Comparison of ENCODE assay signal across 1 cellular context in the genomic region with DNA sequence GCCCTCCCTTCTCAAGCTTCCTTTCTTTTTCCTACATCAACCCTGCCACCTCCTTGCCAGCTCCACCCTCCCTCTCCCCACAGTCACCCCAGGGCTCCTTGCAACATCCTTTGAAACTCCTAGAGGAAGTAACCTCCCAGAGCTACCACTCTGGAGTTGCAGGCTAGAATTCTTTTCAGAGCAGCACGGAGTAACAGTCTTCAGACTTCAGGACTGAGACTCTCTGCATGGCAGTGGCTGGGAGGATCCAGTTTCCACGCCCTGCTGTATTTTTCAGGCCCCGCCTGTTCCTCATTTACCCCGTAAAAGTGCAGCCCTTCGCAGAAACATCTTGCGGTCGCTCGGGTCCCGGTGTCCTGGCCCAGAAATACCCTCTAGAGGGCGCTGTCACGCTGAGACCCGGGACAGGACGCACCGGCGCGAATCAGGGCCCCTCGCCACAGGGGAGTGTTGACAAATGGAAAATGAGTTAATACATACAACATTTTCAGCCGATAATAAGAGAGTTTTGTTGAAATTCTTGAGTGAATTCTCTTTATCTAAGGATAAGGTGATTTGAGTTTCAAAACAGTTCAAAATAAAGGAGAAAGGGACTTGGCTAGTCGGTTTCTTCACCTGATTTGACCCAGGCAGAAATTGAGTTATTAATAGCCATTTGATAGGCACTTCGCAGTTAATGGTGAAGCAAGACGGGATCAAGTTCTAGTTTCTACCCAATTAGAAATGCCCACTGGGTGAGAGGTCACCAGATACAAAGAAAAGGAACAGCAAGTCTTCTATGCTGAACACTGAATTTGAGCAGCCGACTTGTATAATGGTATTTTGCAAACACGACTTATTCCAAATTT.
TF ChIP-seq lines count a peak whose summit lies in the region.

No MANE protein-coding gene starts in this region.

TF ChIP-seq in HepG2, 621 proteins besides CTCF, POLR2A, EP300 and RAD21 (continued from another document and continues in another):
- TF ChIP-seq, protein P1, sequence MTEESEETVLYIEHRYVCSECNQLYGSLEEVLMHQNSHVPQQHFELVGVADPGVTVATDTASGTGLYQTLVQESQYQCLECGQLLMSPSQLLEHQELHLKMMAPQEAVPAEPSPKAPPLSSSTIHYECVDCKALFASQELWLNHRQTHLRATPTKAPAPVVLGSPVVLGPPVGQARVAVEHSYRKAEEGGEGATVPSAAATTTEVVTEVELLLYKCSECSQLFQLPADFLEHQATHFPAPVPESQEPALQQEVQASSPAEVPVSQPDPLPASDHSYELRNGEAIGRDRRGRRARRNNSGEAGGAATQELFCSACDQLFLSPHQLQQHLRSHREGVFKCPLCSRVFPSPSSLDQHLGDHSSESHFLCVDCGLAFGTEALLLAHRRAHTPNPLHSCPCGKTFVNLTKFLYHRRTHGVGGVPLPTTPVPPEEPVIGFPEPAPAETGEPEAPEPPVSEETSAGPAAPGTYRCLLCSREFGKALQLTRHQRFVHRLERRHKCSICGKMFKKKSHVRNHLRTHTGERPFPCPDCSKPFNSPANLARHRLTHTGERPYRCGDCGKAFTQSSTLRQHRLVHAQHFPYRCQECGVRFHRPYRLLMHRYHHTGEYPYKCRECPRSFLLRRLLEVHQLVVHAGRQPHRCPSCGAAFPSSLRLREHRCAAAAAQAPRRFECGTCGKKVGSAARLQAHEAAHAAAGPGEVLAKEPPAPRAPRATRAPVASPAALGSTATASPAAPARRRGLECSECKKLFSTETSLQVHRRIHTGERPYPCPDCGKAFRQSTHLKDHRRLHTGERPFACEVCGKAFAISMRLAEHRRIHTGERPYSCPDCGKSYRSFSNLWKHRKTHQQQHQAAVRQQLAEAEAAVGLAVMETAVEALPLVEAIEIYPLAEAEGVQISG (CRISPR knock-in tag; IDR thresholded peaks at IDR 0.05) = 0 out of 2 replicates have a peak, but pooled peaks have one; percentile 36
- no peak for TF ChIP-seq NCOR1 (IDR thresholded peaks at IDR 0.05; ENCODE audit: borderline replicate concordance, low read length)
- no peak for TF ChIP-seq RARG (CRISPR knock-in tag; IDR thresholded peaks at IDR 0.05; ENCODE audit: low read depth)
- no peak; the same call in 1 of the 2 replicates for TF ChIP-seq ZNF572 (CRISPR knock-in tag; IDR thresholded peaks at IDR 0.05)
- TF ChIP-seq MTA1 (CRISPR knock-in tag; IDR thresholded peaks at IDR 0.05; ENCODE audit: borderline replicate concordance) = no peak
- TF ChIP-seq, protein P2, sequence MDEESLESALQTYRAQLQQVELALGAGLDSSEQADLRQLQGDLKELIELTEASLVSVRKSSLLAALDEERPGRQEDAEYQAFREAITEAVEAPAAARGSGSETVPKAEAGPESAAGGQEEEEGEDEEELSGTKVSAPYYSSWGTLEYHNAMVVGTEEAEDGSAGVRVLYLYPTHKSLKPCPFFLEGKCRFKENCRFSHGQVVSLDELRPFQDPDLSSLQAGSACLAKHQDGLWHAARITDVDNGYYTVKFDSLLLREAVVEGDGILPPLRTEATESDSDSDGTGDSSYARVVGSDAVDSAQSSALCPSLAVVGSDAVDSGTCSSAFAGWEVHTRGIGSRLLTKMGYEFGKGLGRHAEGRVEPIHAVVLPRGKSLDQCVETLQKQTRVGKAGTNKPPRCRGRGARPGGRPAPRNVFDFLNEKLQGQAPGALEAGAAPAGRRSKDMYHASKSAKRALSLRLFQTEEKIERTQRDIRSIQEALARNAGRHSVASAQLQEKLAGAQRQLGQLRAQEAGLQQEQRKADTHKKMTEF (CRISPR knock-in tag; IDR thresholded peaks at IDR 0.05) = no peak
- no peak for TF ChIP-seq SIX1 (CRISPR knock-in tag; IDR thresholded peaks at IDR 0.05; ENCODE audit: borderline replicate concordance)
- TF ChIP-seq, protein P3, sequence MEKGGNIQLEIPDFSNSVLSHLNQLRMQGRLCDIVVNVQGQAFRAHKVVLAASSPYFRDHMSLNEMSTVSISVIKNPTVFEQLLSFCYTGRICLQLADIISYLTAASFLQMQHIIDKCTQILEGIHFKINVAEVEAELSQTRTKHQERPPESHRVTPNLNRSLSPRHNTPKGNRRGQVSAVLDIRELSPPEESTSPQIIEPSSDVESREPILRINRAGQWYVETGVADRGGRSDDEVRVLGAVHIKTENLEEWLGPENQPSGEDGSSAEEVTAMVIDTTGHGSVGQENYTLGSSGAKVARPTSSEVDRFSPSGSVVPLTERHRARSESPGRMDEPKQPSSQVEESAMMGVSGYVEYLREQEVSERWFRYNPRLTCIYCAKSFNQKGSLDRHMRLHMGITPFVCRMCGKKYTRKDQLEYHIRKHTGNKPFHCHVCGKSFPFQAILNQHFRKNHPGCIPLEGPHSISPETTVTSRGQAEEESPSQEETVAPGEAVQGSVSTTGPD (CRISPR knock-in tag; IDR thresholded peaks at IDR 0.05) = no peak
- TF ChIP-seq, protein P4, sequence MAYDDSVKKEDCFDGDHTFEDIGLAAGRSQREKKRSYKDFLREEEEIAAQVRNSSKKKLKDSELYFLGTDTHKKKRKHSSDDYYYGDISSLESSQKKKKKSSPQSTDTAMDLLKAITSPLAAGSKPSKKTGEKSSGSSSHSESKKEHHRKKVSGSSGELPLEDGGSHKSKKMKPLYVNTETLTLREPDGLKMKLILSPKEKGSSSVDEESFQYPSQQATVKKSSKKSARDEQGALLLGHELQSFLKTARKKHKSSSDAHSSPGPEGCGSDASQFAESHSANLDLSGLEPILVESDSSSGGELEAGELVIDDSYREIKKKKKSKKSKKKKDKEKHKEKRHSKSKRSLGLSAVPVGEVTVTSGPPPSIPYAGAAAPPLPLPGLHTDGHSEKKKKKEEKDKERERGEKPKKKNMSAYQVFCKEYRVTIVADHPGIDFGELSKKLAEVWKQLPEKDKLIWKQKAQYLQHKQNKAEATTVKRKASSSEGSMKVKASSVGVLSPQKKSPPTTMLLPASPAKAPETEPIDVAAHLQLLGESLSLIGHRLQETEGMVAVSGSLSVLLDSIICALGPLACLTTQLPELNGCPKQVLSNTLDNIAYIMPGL (CRISPR knock-in tag; IDR thresholded peaks at IDR 0.05; ENCODE audit: borderline replicate concordance in 1 of 2, low read depth in 1 of 2) = peak; percentile 48 to 79; a peak in 3 of 4 replicates
- no peak for TF ChIP-seq ZNF230 (CRISPR knock-in tag; IDR thresholded peaks at IDR 0.05)
- TF ChIP-seq MYNN (CRISPR knock-in tag; IDR thresholded peaks at IDR 0.05; ENCODE audit: low read depth) = no peak
- no peak for TF ChIP-seq MEIS1 (CRISPR knock-in tag; IDR thresholded peaks at IDR 0.05; ENCODE audit: borderline replicate concordance)
- TF ChIP-seq, protein P5, sequence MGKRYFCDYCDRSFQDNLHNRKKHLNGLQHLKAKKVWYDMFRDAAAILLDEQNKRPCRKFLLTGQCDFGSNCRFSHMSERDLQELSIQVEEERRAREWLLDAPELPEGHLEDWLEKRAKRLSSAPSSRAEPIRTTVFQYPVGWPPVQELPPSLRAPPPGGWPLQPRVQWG (CRISPR knock-in tag; IDR thresholded peaks at IDR 0.05; ENCODE audit: borderline replicate concordance, low read depth) = no peak
- TF ChIP-seq PAF1 (CRISPR knock-in tag; IDR thresholded peaks at IDR 0.05) = no peak
- no peak for TF ChIP-seq AGO2 (optimal IDR thresholded peaks at IDR 0.05; ENCODE audit: low read depth, low read length)
- no peak for TF ChIP-seq GABPA (IDR thresholded peaks at IDR 0.05; ENCODE audit: low read depth, low read length)
- TF ChIP-seq GABPA (CRISPR knock-in tag; IDR thresholded peaks at IDR 0.05; ENCODE audit: low read depth) = no peak
- TF ChIP-seq ZNF143 (CRISPR knock-in tag; IDR thresholded peaks at IDR 0.05) = no peak
- no peak for TF ChIP-seq ZZZ3 (CRISPR knock-in tag; IDR thresholded peaks at IDR 0.05; ENCODE audit: borderline replicate concordance)
- no peak for TF ChIP-seq YEATS2 (CRISPR knock-in tag; IDR thresholded peaks at IDR 0.05; ENCODE audit: borderline replicate concordance)
- no peak for TF ChIP-seq ZBTB3 (CRISPR knock-in tag; IDR thresholded peaks at IDR 0.05; ENCODE audit: borderline replicate concordance, low read depth)
- peak; percentile 81; the same call in 1 of the 2 replicates for TF ChIP-seq MIER2 (CRISPR knock-in tag; IDR thresholded peaks at IDR 0.05)
- TF ChIP-seq ZNF564 (CRISPR knock-in tag; IDR thresholded peaks at IDR 0.05) = no peak
- TF ChIP-seq MED1 (CRISPR knock-in tag; IDR thresholded peaks at IDR 0.05) = peak; percentile 22; the same call in 1 of the 2 replicates
- 0 out of 2 replicates have a peak, but pooled peaks have one; percentile 12 for TF ChIP-seq THAP11 (CRISPR knock-in tag; IDR thresholded peaks at IDR 0.05)
- TF ChIP-seq ZNF557 (CRISPR knock-in tag; IDR thresholded peaks at IDR 0.05) = no peak
- TF ChIP-seq ONECUT2 (CRISPR knock-in tag; IDR thresholded peaks at IDR 0.05) = no peak
- TF ChIP-seq, protein P6, sequence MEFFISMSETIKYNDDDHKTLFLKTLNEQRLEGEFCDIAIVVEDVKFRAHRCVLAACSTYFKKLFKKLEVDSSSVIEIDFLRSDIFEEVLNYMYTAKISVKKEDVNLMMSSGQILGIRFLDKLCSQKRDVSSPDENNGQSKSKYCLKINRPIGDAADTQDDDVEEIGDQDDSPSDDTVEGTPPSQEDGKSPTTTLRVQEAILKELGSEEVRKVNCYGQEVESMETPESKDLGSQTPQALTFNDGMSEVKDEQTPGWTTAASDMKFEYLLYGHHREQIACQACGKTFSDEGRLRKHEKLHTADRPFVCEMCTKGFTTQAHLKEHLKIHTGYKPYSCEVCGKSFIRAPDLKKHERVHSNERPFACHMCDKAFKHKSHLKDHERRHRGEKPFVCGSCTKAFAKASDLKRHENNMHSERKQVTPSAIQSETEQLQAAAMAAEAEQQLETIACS (CRISPR knock-in tag; IDR thresholded peaks at IDR 0.05) = no peak
- 0 out of 2 replicates have a peak, but pooled peaks have one; percentile 36 for TF ChIP-seq RXRA (CRISPR knock-in tag; IDR thresholded peaks at IDR 0.05)
- no peak for TF ChIP-seq ZNF772 (CRISPR knock-in tag; IDR thresholded peaks at IDR 0.05)
- no peak for TF ChIP-seq HDAC2 (CRISPR knock-in tag; IDR thresholded peaks at IDR 0.05)
- no peak for TF ChIP-seq NRL (CRISPR knock-in tag; IDR thresholded peaks at IDR 0.05; ENCODE audit: borderline replicate concordance)
- TF ChIP-seq, protein P7, sequence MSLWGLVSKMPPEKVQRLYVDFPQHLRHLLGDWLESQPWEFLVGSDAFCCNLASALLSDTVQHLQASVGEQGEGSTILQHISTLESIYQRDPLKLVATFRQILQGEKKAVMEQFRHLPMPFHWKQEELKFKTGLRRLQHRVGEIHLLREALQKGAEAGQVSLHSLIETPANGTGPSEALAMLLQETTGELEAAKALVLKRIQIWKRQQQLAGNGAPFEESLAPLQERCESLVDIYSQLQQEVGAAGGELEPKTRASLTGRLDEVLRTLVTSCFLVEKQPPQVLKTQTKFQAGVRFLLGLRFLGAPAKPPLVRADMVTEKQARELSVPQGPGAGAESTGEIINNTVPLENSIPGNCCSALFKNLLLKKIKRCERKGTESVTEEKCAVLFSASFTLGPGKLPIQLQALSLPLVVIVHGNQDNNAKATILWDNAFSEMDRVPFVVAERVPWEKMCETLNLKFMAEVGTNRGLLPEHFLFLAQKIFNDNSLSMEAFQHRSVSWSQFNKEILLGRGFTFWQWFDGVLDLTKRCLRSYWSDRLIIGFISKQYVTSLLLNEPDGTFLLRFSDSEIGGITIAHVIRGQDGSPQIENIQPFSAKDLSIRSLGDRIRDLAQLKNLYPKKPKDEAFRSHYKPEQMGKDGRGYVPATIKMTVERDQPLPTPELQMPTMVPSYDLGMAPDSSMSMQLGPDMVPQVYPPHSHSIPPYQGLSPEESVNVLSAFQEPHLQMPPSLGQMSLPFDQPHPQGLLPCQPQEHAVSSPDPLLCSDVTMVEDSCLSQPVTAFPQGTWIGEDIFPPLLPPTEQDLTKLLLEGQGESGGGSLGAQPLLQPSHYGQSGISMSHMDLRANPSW (CRISPR knock-in tag; IDR thresholded peaks at IDR 0.05; ENCODE audit: borderline replicate concordance) = no peak
- TF ChIP-seq GABPB1 (CRISPR knock-in tag; IDR thresholded peaks at IDR 0.05) = 0 out of 2 replicates have a peak, but pooled peaks have one; percentile 33
- TF ChIP-seq ZNF530 (CRISPR knock-in tag; IDR thresholded peaks at IDR 0.05; ENCODE audit: low read depth) = no peak
- TF ChIP-seq ZFP41 (CRISPR knock-in tag; IDR thresholded peaks at IDR 0.05; ENCODE audit: borderline replicate concordance) = no peak
- TF ChIP-seq, protein P8, sequence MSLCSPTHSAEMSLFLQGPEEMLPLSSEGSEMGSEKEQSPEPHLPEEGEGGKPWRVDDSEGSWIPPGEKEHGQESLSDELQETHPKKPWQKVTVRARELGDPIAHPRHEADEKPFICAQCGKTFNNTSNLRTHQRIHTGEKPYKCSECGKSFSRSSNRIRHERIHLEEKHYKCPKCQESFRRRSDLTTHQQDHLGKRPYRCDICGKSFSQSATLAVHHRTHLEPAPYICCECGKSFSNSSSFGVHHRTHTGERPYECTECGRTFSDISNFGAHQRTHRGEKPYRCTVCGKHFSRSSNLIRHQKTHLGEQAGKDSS (CRISPR knock-in tag; IDR thresholded peaks at IDR 0.05; ENCODE audit: borderline replicate concordance, low read depth) = no peak
- TF ChIP-seq ZNF430 (CRISPR knock-in tag; IDR thresholded peaks at IDR 0.05) = no peak
- TF ChIP-seq, protein P9, sequence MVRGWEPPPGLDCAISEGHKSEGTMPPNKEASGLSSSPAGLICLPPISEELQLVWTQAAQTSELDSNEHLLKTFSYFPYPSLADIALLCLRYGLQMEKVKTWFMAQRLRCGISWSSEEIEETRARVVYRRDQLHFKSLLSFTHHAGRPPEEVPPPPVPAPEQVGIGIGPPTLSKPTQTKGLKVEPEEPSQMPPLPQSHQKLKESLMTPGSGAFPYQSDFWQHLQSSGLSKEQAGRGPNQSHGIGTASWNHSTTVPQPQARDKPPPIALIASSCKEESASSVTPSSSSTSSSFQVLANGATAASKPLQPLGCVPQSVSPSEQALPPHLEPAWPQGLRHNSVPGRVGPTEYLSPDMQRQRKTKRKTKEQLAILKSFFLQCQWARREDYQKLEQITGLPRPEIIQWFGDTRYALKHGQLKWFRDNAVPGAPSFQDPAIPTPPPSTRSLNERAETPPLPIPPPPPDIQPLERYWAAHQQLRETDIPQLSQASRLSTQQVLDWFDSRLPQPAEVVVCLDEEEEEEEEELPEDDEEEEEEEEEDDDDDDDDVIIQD (CRISPR knock-in tag; IDR thresholded peaks at IDR 0.05; ENCODE audit: low read depth) = 0 out of 2 replicates have a peak, but pooled peaks have one; percentile 42
- TF ChIP-seq, protein P10, sequence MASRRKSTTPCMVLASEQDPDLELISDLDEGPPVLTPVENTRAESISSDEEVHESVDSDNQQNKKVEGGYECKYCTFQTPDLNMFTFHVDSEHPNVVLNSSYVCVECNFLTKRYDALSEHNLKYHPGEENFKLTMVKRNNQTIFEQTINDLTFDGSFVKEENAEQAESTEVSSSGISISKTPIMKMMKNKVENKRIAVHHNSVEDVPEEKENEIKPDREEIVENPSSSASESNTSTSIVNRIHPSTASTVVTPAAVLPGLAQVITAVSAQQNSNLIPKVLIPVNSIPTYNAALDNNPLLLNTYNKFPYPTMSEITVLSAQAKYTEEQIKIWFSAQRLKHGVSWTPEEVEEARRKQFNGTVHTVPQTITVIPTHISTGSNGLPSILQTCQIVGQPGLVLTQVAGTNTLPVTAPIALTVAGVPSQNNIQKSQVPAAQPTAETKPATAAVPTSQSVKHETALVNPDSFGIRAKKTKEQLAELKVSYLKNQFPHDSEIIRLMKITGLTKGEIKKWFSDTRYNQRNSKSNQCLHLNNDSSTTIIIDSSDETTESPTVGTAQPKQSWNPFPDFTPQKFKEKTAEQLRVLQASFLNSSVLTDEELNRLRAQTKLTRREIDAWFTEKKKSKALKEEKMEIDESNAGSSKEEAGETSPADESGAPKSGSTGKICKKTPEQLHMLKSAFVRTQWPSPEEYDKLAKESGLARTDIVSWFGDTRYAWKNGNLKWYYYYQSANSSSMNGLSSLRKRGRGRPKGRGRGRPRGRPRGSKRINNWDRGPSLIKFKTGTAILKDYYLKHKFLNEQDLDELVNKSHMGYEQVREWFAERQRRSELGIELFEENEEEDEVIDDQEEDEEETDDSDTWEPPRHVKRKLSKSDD (CRISPR knock-in tag; IDR thresholded peaks at IDR 0.05; ENCODE audit: low read depth) = no peak
- no peak for TF ChIP-seq SUZ12 (IDR thresholded peaks at IDR 0.05; ENCODE audit: low read depth, low read length)
- TF ChIP-seq RXRB (CRISPR knock-in tag; IDR thresholded peaks at IDR 0.05; ENCODE audit: borderline replicate concordance) = peak; percentile 22; the same call in 1 of the 2 replicates
- no peak for TF ChIP-seq KLF15 (CRISPR knock-in tag; IDR thresholded peaks at IDR 0.05; ENCODE audit: borderline replicate concordance)
